Comparison of ENCODE assay signal across 24 cellular contexts in the genomic region with DNA sequence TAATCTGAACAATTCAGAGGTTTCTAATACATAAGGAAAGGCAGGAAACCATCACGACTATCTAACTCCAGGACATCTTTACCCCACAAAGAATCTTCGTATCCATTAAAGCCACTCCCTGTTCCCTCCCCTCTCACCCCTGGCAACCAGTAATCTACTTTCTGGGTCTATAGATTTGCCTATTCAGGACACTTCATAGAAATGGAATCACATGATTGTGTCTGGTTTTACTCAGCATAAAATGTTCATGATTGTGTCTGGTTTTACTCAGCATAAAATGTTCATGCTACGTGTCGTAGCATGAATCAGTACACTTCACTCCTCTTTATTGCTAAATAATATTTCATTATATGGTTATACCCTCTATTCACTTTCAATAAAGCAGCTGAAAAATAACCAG. TPM values are rescaled to one million over a fixed set of nuclear protein-coding genes. Genes with fewer than 3 reads are reported as not detected.
DNase-seq lines count a peak whose midpoint lies in the region; ATAC-seq and TF ChIP-seq lines count a peak whose summit lies in the region.
"Had no signal": no experiment of that assay in that cellular context is flagged by ENCODE, and none has a peak within 500 bp of the region (broad histone marks: within the 10 kb centered on the region; RNA-seq: fewer than 3 reads in every experiment).

No MANE protein-coding gene starts in this region.

- peaks cover 9% of the 10 kb centered on the region for H3K36me3 ChIP-seq in rectal smooth muscle tissue (ENCODE audit: control insufficient read depth, insufficient read depth, low read length)

- H3K27ac Mint-ChIP-seq in activated CD4-positive, alpha-beta T cell treated with anti-CD3 and anti-CD28 coated beads for 36 hours, result no peak overlapping the region
- H3K27ac Mint-ChIP-seq: CD4-positive, alpha-beta T cell; GM23338; H9 had no signal

- H3K9ac ChIP-seq in rectal smooth muscle tissue (ENCODE audit: low read length), result no peak overlapping the region
- H3K9ac ChIP-seq: BLaER1 treated with 17β-estradiol and CSF1 and Interleukin-3, amounts not matched to agents 10 nM and 100 nM had no signal

- H3K36me3 Mint-ChIP-seq in activated CD4-positive, alpha-beta T cell treated with anti-CD3 and anti-CD28 coated beads for 36 hours (ENCODE audit: low read depth), result peaks cover 36% of the 10 kb centered on the region

- intact Hi-C loops in activated CD4-positive, alpha-beta T cell treated with anti-CD3 and anti-CD28 coated beads for 36 hours (cut with DNase I, micrococcal nuclease), result no loop called here
- intact Hi-C loops in sciatic nerve (cut with DNase I), result no loop called here

- H3K4me1 Mint-ChIP-seq in activated CD4-positive, alpha-beta T cell treated with anti-CD3 and anti-CD28 coated beads for 36 hours, result peaks cover 2% of the 10 kb centered on the region
- H3K4me1 Mint-ChIP-seq: GM23338, H9 had no signal

- DNase-seq in NCI-H1048 (lab: John Stamatoyannopoulos, UW) (peak; percentile 39), epithelial cell of prostate (ENCODE audit: low read depth, low spot score) (no peak), sciatic nerve (ENCODE audit: low spot score) (no peak), NCI-H82 (lab: John Stamatoyannopoulos, UW) (no peak)
- no peak for DNase-seq in activated CD4-positive, alpha-beta T cell treated with anti-CD3 and anti-CD28 coated beads for 36 hours
- DNase-seq: AML-193; CD4-positive, alpha-beta T cell; COR-L47; DMS53; H9; IMR-90; KG1; MM.1S; NCI-H1694; NCI-H2029 treated with DMSO at 0.1 percent for 48 hours; NCI-H446 treated with DMSO at 0.1 percent for 48 hours; Right ventricle myocardium superior; RPMI8226 had no signal

- no peaks in the 10 kb centered on the region for H3K9me3 Mint-ChIP-seq in activated CD4-positive, alpha-beta T cell treated with anti-CD3 and anti-CD28 coated beads for 36 hours (ENCODE audit: low read depth)
- H3K9me3 Mint-ChIP-seq: CD4-positive, alpha-beta T cell; GM23338; H9 had no signal

- CTCF ChIA-PET in activated CD4-positive, alpha-beta T cell treated with anti-CD3 and anti-CD28 coated beads for 36 hours (lab: Charles Lee), result interaction anchor here (0.7 to 0.9 kb wide), 2 partner anchors 17 to 825 kb away, joined by 3 read pairs; no protein-coding TSS in a partner anchor

- H3K27me3 Mint-ChIP-seq in activated CD4-positive, alpha-beta T cell treated with anti-CD3 and anti-CD28 coated beads for 36 hours, result no peaks in the 10 kb centered on the region
- H3K27me3 Mint-ChIP-seq: CD4-positive, alpha-beta T cell had no signal

- no peaks in the 10 kb centered on the region for H3K4me1 ChIP-seq in rectal smooth muscle tissue (ENCODE audit: control insufficient read depth, insufficient read depth, low read length)
- H3K4me1 ChIP-seq: A549; BLaER1 treated with 17β-estradiol and CSF1 and Interleukin-3, amounts not matched to agents 10 nM and 100 nM; SJSA1 had no signal

- H3K27me3 ChIP-seq in rectal smooth muscle tissue (ENCODE audit: control insufficient read depth, insufficient read depth, low read length), result no peaks in the 10 kb centered on the region
- H3K27me3 ChIP-seq: BLaER1 treated with 17β-estradiol and CSF1 and Interleukin-3, amounts not matched to agents 10 nM and 100 nM had no signal

- ATAC-seq in SK-N-SH treated with all-trans-retinoic acid at 6 μM for 48 hours (peak; percentile 80), sciatic nerve (no peak)
- ATAC-seq in activated CD4-positive, alpha-beta T cell treated with anti-CD3 and anti-CD28 coated beads for 36 hours, result no peak
- ATAC-seq: A549, GM23338 had no signal

- H3K4me3 Mint-ChIP-seq in activated CD4-positive, alpha-beta T cell treated with anti-CD3 and anti-CD28 coated beads for 36 hours, result no peak overlapping the region
- H3K4me3 Mint-ChIP-seq: CD4-positive, alpha-beta T cell; GM23338; H9 had no signal

- H3K27ac ChIP-seq in epithelial cell of prostate (peak overlapping the region; percentile 19), rectal smooth muscle tissue (ENCODE audit: low read depth, low read length) (peak overlapping the region; percentile 37)
- H3K27ac ChIP-seq: A549; BLaER1 treated with 17β-estradiol and CSF1 and Interleukin-3, amounts not matched to agents 10 nM and 100 nM; SJSA1 had no signal

- no peak overlapping the region for H3K4me3 ChIP-seq in rectal smooth muscle tissue (ENCODE audit: low read length)
- H3K4me3 ChIP-seq: A549; BLaER1 treated with 17β-estradiol and CSF1 and Interleukin-3, amounts not matched to agents 10 nM and 100 nM; GM23338; SJSA1 had no signal

- POLR2A ChIA-PET in activated CD4-positive, alpha-beta T cell treated with anti-CD3 and anti-CD28 coated beads for 36 hours (lab: Charles Lee), result no interaction called here

TF ChIP-seq in SK-N-SH treated with all-trans-retinoic acid at 6 μM for 48 hours, 23 proteins besides CTCF, POLR2A, EP300 and RAD21 (continues in another document):
- TF ChIP-seq ESRRG (CRISPR knock-in tag; IDR thresholded peaks at IDR 0.05), result no peak
- no peak for TF ChIP-seq OSR1 (CRISPR knock-in tag; IDR thresholded peaks at IDR 0.05)
- TF ChIP-seq ZNF70 (CRISPR knock-in tag; IDR thresholded peaks at IDR 0.05), result no peak
- no peak for TF ChIP-seq SNAI2 (CRISPR knock-in tag; IDR thresholded peaks at IDR 0.05)
- TF ChIP-seq, protein P1, sequence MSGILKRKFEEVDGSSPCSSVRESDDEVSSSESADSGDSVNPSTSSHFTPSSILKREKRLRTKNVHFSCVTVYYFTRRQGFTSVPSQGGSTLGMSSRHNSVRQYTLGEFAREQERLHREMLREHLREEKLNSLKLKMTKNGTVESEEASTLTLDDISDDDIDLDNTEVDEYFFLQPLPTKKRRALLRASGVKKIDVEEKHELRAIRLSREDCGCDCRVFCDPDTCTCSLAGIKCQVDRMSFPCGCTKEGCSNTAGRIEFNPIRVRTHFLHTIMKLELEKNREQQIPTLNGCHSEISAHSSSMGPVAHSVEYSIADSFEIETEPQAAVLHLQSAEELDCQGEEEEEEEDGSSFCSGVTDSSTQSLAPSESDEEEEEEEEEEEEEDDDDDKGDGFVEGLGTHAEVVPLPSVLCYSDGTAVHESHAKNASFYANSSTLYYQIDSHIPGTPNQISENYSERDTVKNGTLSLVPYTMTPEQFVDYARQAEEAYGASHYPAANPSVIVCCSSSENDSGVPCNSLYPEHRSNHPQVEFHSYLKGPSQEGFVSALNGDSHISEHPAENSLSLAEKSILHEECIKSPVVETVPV (CRISPR knock-in tag; IDR thresholded peaks at IDR 0.05), result peak; percentile 70; the same call in 1 of the 2 replicates
- TF ChIP-seq, protein P2, sequence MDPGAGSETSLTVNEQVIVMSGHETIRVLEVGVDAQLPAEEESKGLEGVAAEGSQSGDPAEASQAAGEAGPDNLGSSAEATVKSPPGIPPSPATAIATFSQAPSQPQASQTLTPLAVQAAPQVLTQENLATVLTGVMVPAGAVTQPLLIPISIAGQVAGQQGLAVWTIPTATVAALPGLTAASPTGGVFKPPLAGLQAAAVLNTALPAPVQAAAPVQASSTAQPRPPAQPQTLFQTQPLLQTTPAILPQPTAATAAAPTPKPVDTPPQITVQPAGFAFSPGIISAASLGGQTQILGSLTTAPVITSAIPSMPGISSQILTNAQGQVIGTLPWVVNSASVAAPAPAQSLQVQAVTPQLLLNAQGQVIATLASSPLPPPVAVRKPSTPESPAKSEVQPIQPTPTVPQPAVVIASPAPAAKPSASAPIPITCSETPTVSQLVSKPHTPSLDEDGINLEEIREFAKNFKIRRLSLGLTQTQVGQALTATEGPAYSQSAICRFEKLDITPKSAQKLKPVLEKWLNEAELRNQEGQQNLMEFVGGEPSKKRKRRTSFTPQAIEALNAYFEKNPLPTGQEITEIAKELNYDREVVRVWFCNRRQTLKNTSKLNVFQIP (CRISPR knock-in tag; IDR thresholded peaks at IDR 0.05; ENCODE audit: borderline replicate concordance, low read depth), result no peak
- no peak for TF ChIP-seq PPARA (CRISPR knock-in tag; IDR thresholded peaks at IDR 0.05; ENCODE audit: borderline replicate concordance)
- TF ChIP-seq, protein P3, sequence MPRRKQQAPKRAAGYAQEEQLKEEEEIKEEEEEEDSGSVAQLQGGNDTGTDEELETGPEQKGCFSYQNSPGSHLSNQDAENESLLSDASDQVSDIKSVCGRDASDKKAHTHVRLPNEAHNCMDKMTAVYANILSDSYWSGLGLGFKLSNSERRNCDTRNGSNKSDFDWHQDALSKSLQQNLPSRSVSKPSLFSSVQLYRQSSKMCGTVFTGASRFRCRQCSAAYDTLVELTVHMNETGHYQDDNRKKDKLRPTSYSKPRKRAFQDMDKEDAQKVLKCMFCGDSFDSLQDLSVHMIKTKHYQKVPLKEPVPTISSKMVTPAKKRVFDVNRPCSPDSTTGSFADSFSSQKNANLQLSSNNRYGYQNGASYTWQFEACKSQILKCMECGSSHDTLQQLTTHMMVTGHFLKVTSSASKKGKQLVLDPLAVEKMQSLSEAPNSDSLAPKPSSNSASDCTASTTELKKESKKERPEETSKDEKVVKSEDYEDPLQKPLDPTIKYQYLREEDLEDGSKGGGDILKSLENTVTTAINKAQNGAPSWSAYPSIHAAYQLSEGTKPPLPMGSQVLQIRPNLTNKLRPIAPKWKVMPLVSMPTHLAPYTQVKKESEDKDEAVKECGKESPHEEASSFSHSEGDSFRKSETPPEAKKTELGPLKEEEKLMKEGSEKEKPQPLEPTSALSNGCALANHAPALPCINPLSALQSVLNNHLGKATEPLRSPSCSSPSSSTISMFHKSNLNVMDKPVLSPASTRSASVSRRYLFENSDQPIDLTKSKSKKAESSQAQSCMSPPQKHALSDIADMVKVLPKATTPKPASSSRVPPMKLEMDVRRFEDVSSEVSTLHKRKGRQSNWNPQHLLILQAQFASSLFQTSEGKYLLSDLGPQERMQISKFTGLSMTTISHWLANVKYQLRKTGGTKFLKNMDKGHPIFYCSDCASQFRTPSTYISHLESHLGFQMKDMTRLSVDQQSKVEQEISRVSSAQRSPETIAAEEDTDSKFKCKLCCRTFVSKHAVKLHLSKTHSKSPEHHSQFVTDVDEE (CRISPR knock-in tag; IDR thresholded peaks at IDR 0.05), result no peak
- TF ChIP-seq TCF4 (CRISPR knock-in tag; IDR thresholded peaks at IDR 0.05; ENCODE audit: borderline replicate concordance), result peak; percentile 54; the same call in 1 of the 2 replicates
- no peak for TF ChIP-seq ZFP30 (CRISPR knock-in tag; IDR thresholded peaks at IDR 0.05)
- TF ChIP-seq ARNTL (CRISPR knock-in tag; IDR thresholded peaks at IDR 0.05; ENCODE audit: borderline replicate concordance, low read depth), result no peak

RNA-seq across cellular contexts. Expression of a gene that starts 11.6 kb away (rescaled TPM):
- 10 to 100 TPM; 23.3 to 28.8 TPM for total RNA-seq in activated CD4-positive, alpha-beta T cell treated with anti-CD3 and anti-CD28 coated beads for 36 hours
- total RNA-seq in sciatic nerve, result 47.0 TPM

RNA-seq across cellular contexts. Expression of a gene that starts 46.8 kb away (rescaled TPM):
- total RNA-seq in activated CD4-positive, alpha-beta T cell treated with anti-CD3 and anti-CD28 coated beads for 36 hours, result 100 to 1,000 TPM; 115 to 116 TPM
- total RNA-seq in sciatic nerve, result 58.7 TPM
